In the genomic region with DNA sequence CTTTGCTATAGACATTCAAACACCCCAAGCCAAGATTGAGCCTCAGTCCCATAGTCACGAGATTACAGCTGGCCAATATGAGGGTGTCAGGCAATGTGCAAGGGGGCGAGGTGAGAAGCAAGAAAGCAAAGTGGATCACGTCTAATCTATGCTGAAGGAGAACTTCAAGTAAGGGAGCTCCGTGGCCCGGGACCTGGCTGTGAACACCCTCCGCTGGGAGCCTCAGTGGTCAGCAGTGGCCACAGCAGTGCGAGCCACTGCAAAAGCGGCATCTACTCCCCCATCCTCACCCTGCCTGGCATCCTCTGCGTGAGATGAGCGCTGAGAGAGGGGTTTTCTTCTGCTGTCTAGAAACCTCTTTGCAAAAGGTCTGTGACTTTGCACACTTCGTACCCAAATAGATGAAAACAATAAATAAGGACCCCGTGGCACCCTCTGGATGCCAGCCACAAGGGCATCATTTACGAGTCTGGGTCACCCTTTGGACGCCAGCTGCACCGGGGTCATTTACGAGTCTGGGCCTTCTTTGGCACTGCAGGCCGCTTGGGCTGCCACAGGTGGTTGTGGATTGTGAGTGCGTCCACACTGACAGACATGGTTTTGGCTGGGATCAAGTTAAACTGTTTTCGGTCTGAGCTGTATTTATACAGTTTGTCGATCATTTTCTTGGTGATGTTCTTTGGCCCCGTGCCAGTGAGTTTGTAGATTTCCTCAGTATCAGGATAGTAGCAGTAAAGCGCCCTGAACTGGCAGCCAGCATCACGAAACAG, we compare ENCODE assay signal across 16 cellular contexts.
A peak's percentile ranks its signal among the peaks of the same experiment; 100 is the strongest.
DNase-seq lines count a peak whose midpoint lies in the region; ATAC-seq and TF ChIP-seq lines count a peak whose summit lies in the region.
"Had no signal": no experiment of that assay in that cellular context is flagged by ENCODE, and none has a peak within 500 bp of the region (broad histone marks: within the 10 kb centered on the region; RNA-seq: fewer than 3 reads in every experiment).

No MANE protein-coding gene starts in this region.

- ATAC-seq in left cardiac atrium (no peak), GM19324 (IDR thresholded peaks at IDR 0.05; ENCODE audit: low FRiP score, unreplicated experiment) (no peak), GM19395 (IDR thresholded peaks at IDR 0.05; ENCODE audit: unreplicated experiment) (no peak)
- ATAC-seq: CD8-positive, alpha-beta T cell had no signal

- H3K4me1 ChIP-seq in left ventricle myocardium inferior (peaks cover 4% of the 10 kb centered on the region), osteoblast (ENCODE audit: insufficient read depth, low read length) (peaks cover 11% of the 10 kb centered on the region)

- TF ChIP-seq CTCF in left ventricle myocardium inferior (IDR thresholded peaks at IDR 0.05; ENCODE audit: borderline replicate concordance) = no peak
- TF ChIP-seq CTCF in dorsolateral prefrontal cortex (IDR thresholded peaks at IDR 0.05 in 54 of 56, conservative IDR thresholded peaks at IDR 0.05 in 2 of 56; ENCODE audit: low read depth in 1 of 56, partially characterized antibody in 56 of 56) = no peak
- no peak for TF ChIP-seq CTCF in osteoblast (IDR thresholded peaks at IDR 0.05; ENCODE audit: extremely low read depth, low read depth, low read length)

- H3K4me3 ChIP-seq in left ventricle myocardium inferior = no peak overlapping the region
- peak overlapping the region in 1 of 59 donors; percentile 5 for H3K4me3 ChIP-seq in dorsolateral prefrontal cortex
- no peak overlapping the region for H3K4me3 ChIP-seq in osteoblast (ENCODE audit: insufficient read depth, low read length)
- H3K4me3 ChIP-seq: BLaER1 treated with 17β-estradiol and CSF1 and Interleukin-3, amounts not matched to agents 10 nM and 100 nM had no signal

- peaks cover 68% of the 10 kb centered on the region for H3K36me3 ChIP-seq in left ventricle myocardium inferior
- H3K36me3 ChIP-seq in osteoblast (ENCODE audit: insufficient read depth, low read length) = peaks cover 46% of the 10 kb centered on the region

- DNase-seq in left ventricle myocardium inferior (no peak), left cardiac atrium (no peak), dorsolateral prefrontal cortex (peak in 6 of 10 donors; percentile 18 to 37 (median 30)), osteoblast (ENCODE audit: insufficient read length, low spot score, missing footprints) (peak; percentile 23)
- DNase-seq in T-helper 2 cell treated with Interferon-gamma antibody and Interleukin-4, amounts not matched to agents 5 μg/mL and 100 μg/mL, for 36 hours (ENCODE audit: low spot score) = no peak
- DNase-seq: Calu3; CD8-positive, alpha-beta T cell; HFFc6; KG1; MV-4-11; NCI-H2227 treated with DMSO at 0.1 percent for 48 hours; NCI-H774; RPMI8226 had no signal

- H3K79me2 ChIP-seq in osteoblast (ENCODE audit: insufficient read depth, low read length) = no peaks in the 10 kb centered on the region

- H3K36me3 Mint-ChIP-seq in T-helper 2 cell treated with Interferon-gamma antibody and Interleukin-4, amounts not matched to agents 5 μg/mL and 100 μg/mL, for 36 hours (ENCODE audit: low read depth) = peaks cover 15% of the 10 kb centered on the region

- intact Hi-C loops in left ventricle myocardium inferior (cut with micrococcal nuclease) (no loop called here), left cardiac atrium (cut with DNase I) (no loop called here), dorsolateral prefrontal cortex (cut with DNase I) (no loop called here)

- H3K9me3 ChIP-seq in left ventricle myocardium inferior (replicated peaks) = no peaks in the 10 kb centered on the region
- no peaks in the 10 kb centered on the region for H3K9me3 ChIP-seq in osteoblast (ENCODE audit: low read depth, low read length)
- H3K9me3 ChIP-seq: BLaER1 treated with 17β-estradiol and CSF1 and Interleukin-3, amounts not matched to agents 10 nM and 100 nM had no signal

- no peaks in the 10 kb centered on the region for H3K9me3 Mint-ChIP-seq in T-helper 2 cell treated with Interferon-gamma antibody and Interleukin-4, amounts not matched to agents 5 μg/mL and 100 μg/mL, for 36 hours
- H3K9me3 Mint-ChIP-seq: CD8-positive, alpha-beta T cell; HFFc6 had no signal

- H3K27ac Mint-ChIP-seq in T-helper 2 cell treated with Interferon-gamma antibody and Interleukin-4, amounts not matched to agents 5 μg/mL and 100 μg/mL, for 36 hours = no peak overlapping the region
- H3K27ac Mint-ChIP-seq: CD8-positive, alpha-beta T cell; HFFc6 had no signal

- H3K27me3 ChIP-seq in left ventricle myocardium inferior (ENCODE audit: low read depth) (no peaks in the 10 kb centered on the region), dorsolateral prefrontal cortex (no peaks in the 10 kb centered on the region), osteoblast (ENCODE audit: insufficient read depth, low read length) (no peaks in the 10 kb centered on the region)
- H3K27me3 ChIP-seq: BLaER1 treated with 17β-estradiol and CSF1 and Interleukin-3, amounts not matched to agents 10 nM and 100 nM had no signal

- H3K27ac ChIP-seq in left ventricle myocardium inferior (replicated peaks) = peak overlapping the region; percentile 31
- peak overlapping the region in 54 of 59 donors; percentile 3 to 89 (median 74) for H3K27ac ChIP-seq in dorsolateral prefrontal cortex
- H3K27ac ChIP-seq in osteoblast (ENCODE audit: low read depth, low read length) = no peak overlapping the region
- H3K27ac ChIP-seq: BLaER1 treated with 17β-estradiol and CSF1 and Interleukin-3, amounts not matched to agents 10 nM and 100 nM had no signal

- H3K4me2 ChIP-seq in osteoblast (ENCODE audit: insufficient read depth, low read length) = no peak overlapping the region
- H3K4me2 ChIP-seq: BLaER1 treated with 17β-estradiol and CSF1 and Interleukin-3, amounts not matched to agents 10 nM and 100 nM had no signal

- H2AFZ ChIP-seq in osteoblast (ENCODE audit: low read length) = no peak overlapping the region

- H3K27me3 Mint-ChIP-seq in T-helper 2 cell treated with Interferon-gamma antibody and Interleukin-4, amounts not matched to agents 5 μg/mL and 100 μg/mL, for 36 hours (ENCODE audit: low read depth) = no peaks in the 10 kb centered on the region

- peaks cover 19% of the 10 kb centered on the region for H4K20me1 ChIP-seq in osteoblast (ENCODE audit: insufficient read depth, low read length)

- H3K4me3 Mint-ChIP-seq in T-helper 2 cell treated with Interferon-gamma antibody and Interleukin-4, amounts not matched to agents 5 μg/mL and 100 μg/mL, for 36 hours = no peak overlapping the region
- H3K4me3 Mint-ChIP-seq: CD8-positive, alpha-beta T cell; HFFc6 had no signal

- peaks cover 1% of the 10 kb centered on the region for H3K4me1 Mint-ChIP-seq in T-helper 2 cell treated with Interferon-gamma antibody and Interleukin-4, amounts not matched to agents 5 μg/mL and 100 μg/mL, for 36 hours (ENCODE audit: low read depth)

Comparison
In these comparisons a context has a peak if more than half of its experiments do, and no peak if none do; other contexts are left out.
1. DNase-seq: peak in dorsolateral prefrontal cortex (6 of 10) and osteoblast (single experiment); none in left ventricle myocardium inferior (single experiment), left cardiac atrium (single experiment) and T-helper 2 cell treated with Interferon-gamma antibody and Interleukin-4, amounts not matched to agents 5 μg/mL and 100 μg/mL, for 36 hours (single experiment).